ENCODE assay signal across 8 cellular contexts in the genomic region with DNA sequence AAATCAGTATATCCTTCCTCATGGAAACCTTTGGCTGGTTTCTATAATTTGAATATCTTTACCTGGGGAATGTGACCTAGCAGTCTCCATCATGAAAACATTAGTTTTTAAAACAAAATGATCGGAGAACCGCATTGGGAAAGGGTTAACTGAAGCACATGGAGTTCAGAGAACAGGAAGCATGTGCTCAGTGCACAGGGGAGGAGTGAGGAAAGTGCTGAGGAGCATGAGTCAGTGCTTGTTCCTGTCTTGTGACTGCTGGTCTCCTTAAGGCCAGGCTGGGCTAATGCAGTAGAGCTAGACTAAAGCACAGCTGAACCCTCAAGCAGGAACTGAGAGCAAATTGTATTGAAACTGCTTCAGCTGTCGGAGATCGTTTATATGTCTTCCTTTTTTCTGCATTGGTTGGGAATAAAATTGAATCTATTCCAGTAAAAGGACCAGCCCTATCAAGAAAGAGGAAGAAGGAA. TPM values are rescaled to one million over a fixed set of nuclear protein-coding genes. Genes with fewer than 3 reads are reported as not detected.
DNase-seq lines count a peak whose midpoint lies in the region; ATAC-seq and TF ChIP-seq lines count a peak whose summit lies in the region.

No MANE protein-coding gene starts in this region.

- peak overlapping the region in 5 of 59 donors; percentile 6 to 66 (median 29) for H3K4me3 ChIP-seq in dorsolateral prefrontal cortex
- H3K4me3 ChIP-seq in mucosa of rectum (ENCODE audit: low read length in 2 of 2) = peak overlapping the region in 1 of 2 donors; percentile 43

- H3K9me3 ChIP-seq in mucosa of rectum (ENCODE audit: control insufficient read depth in 2 of 2, low read length in 2 of 2) = no peaks in the 10 kb centered on the region

- TF ChIP-seq CTCF in dorsolateral prefrontal cortex (IDR thresholded peaks at IDR 0.05 in 54 of 56, conservative IDR thresholded peaks at IDR 0.05 in 2 of 56; ENCODE audit: low read depth in 1 of 56, partially characterized antibody in 56 of 56) = no peak

- ATAC-seq in GM21390 (IDR thresholded peaks at IDR 0.05; ENCODE audit: unreplicated experiment) = peak; percentile 94

- DNase-seq in COLO829 (ENCODE audit: low spot score) = peak; percentile 91
- DNase-seq in HT-29 (ENCODE audit: low spot score) = peak; percentile 11
- peak; percentile 56 for DNase-seq in activated CD4-positive, alpha-beta T cell treated with anti-CD3 and anti-CD28 coated beads for 1 hour
- DNase-seq in dorsolateral prefrontal cortex = peak in 1 of 10 donors; percentile 44
- peak; percentile 43 for DNase-seq in superior temporal gyrus (ENCODE audit: extremely low spot score)
- DNase-seq in NCI-H526 (lab: John Stamatoyannopoulos, UW) = no peak

- intact Hi-C loops in dorsolateral prefrontal cortex (cut with DNase I) = no loop called here

- no peaks in the 10 kb centered on the region for H3K27me3 ChIP-seq in dorsolateral prefrontal cortex
- H3K27me3 ChIP-seq in mucosa of rectum (ENCODE audit: control insufficient read depth in 2 of 2, insufficient read depth in 2 of 2, low read length in 2 of 2) = no peaks in the 10 kb centered on the region

- peaks cover 8% of the 10 kb centered on the region in 2 donors for H3K4me1 ChIP-seq in mucosa of rectum (ENCODE audit: control insufficient read depth in 2 of 2, insufficient read depth in 2 of 2, low read length in 2 of 2)

- H3K27ac ChIP-seq in dorsolateral prefrontal cortex = peak overlapping the region in 31 of 59 donors; percentile 7 to 79 (median 40)
- H3K27ac ChIP-seq in mucosa of rectum (ENCODE audit: low read depth in 2 of 2, low read length in 2 of 2) = peak overlapping the region; percentile 19 to 49

- peaks cover 12 to 19% of the 10 kb centered on the region in 2 donors for H3K36me3 ChIP-seq in mucosa of rectum (ENCODE audit: control insufficient read depth in 2 of 2, insufficient read depth in 2 of 2, low read length in 2 of 2)

- peak overlapping the region in 1 of 2 donors; percentile 29 for H3K9ac ChIP-seq in mucosa of rectum (ENCODE audit: low read depth in 1 of 2, low read length in 2 of 2)

RNA-seq across cellular contexts. Expression of a gene that starts 5.8 kb away (rescaled TPM):
- total RNA-seq in HT-29 (2014; rRNA removed; shearing (Covaris generic)) = not detected in 2 replicates
- total RNA-seq in dorsolateral prefrontal cortex = 10 to 100 TPM in 119 of 120 experiments, 1 to 10 TPM in 1; 9.8 to 75.4 (median 24.4) TPM

Comparison
In these comparisons a context has a peak if more than half of its experiments do, and no peak if none do; other contexts are left out.
1. DNase-seq: peak in COLO829 (single experiment), HT-29 (single experiment), activated CD4-positive, alpha-beta T cell treated with anti-CD3 and anti-CD28 coated beads for 1 hour (single experiment) and superior temporal gyrus (single experiment); none in NCI-H526 (0 of 2).
2. RNA of a gene that starts 5.8 kb away (total RNA-seq): 9.8 to 75.4 TPM in dorsolateral prefrontal cortex; not detected in HT-29; every median in the first group is over 10 times any median in the second.